ENCODE assay signal across 8 cellular contexts in genomic region chr1:111756124-111756513, GRCh38. TPM values are rescaled to one million over a fixed set of nuclear protein-coding genes. Genes with fewer than 3 reads are reported as not detected.
DNase-seq lines count a peak whose midpoint lies in the region; ATAC-seq and TF ChIP-seq lines count a peak whose summit lies in the region.

No MANE protein-coding gene starts in this region.

- peaks cover 25% of the 10 kb centered on the region for H3K36me3 Mint-ChIP-seq in activated T-helper 1 cell treated with anti-CD3 and anti-CD28 coated beads, Interleukin-12 subunit alpha, Interleukin-12 subunit beta, Interleukin-2, Interleukin-4 antibody, amounts not matched to agents 30 ng/mL and 10 ng/mL and 1 ng/mL, durations not matched to agents 14 hours and 24 hours and 36 hours (ENCODE audit: low read depth)

- H3K27me3 ChIP-seq in GM06990 (replicated peaks; ENCODE audit: control insufficient read depth, insufficient read depth, low read length) (no peaks in the 10 kb centered on the region), stomach (no peaks in the 10 kb centered on the region)

- TF ChIP-seq POLR2A in stomach (IDR thresholded peaks at IDR 0.05): no peak

- intact Hi-C loops in activated T-helper 1 cell treated with anti-CD3 and anti-CD28 coated beads, Interleukin-12 subunit alpha, Interleukin-12 subunit beta, Interleukin-2, Interleukin-4 antibody, amounts not matched to agents 30 ng/mL and 10 ng/mL and 1 ng/mL, durations not matched to agents 14 hours and 24 hours and 36 hours (cut with micrococcal nuclease): loop anchor here (5.0 kb wide), 3 partner anchors 614 to 879 kb away; partner anchors contain the start of genes CEPT1, DRAM2 and LRIF1
- intact Hi-C loops in stomach (cut with DNase I; ENCODE audit: low total_unique reads): no loop called here

- H3K36me3 ChIP-seq in GM06990 (ENCODE audit: control insufficient read depth, insufficient read depth, low read length) (no peaks in the 10 kb centered on the region), stomach (peaks cover 8 to 33% (median 28%) of the 10 kb centered on the region in 4 donors)

- H3K9me3 Mint-ChIP-seq in activated T-helper 1 cell treated with anti-CD3 and anti-CD28 coated beads, Interleukin-12 subunit alpha, Interleukin-12 subunit beta, Interleukin-2, Interleukin-4 antibody, amounts not matched to agents 30 ng/mL and 10 ng/mL and 1 ng/mL, durations not matched to agents 14 hours and 24 hours and 36 hours: no peaks in the 10 kb centered on the region

- H3K4me1 ChIP-seq in stomach: peaks cover 8 to 37% (median 24%) of the 10 kb centered on the region in 4 donors

- ATAC-seq in HG02973 (IDR thresholded peaks at IDR 0.05; ENCODE audit: unreplicated experiment) (peak; percentile 1), HG03045 (IDR thresholded peaks at IDR 0.05; ENCODE audit: unreplicated experiment) (no peak), GM18861 (IDR thresholded peaks at IDR 0.05; ENCODE audit: unreplicated experiment) (no peak)

- peak overlapping the region; percentile 97 for H3K27ac Mint-ChIP-seq in activated T-helper 1 cell treated with anti-CD3 and anti-CD28 coated beads, Interleukin-12 subunit alpha, Interleukin-12 subunit beta, Interleukin-2, Interleukin-4 antibody, amounts not matched to agents 30 ng/mL and 10 ng/mL and 1 ng/mL, durations not matched to agents 14 hours and 24 hours and 36 hours

- H3K27ac ChIP-seq in stomach: peak overlapping the region; percentile 88 to 94 (median 90)

- TF ChIP-seq CTCF in GM06990 (IDR thresholded peaks at IDR 0.05; ENCODE audit: insufficient read depth, low read length, poor library complexity, severe bottlenecking) (no peak), stomach (IDR thresholded peaks at IDR 0.05) (no peak)

- TF ChIP-seq EP300 in stomach (IDR thresholded peaks at IDR 0.05): no peak

- H3K4me3 ChIP-seq in GM06990 (replicated peaks; ENCODE audit: low read depth, low read length): peak overlapping the region; percentile 77
- peak overlapping the region; percentile 91 for H3K4me3 ChIP-seq in iPS-11a (ENCODE audit: low read depth, low read length)
- peak overlapping the region; percentile 81 to 84 (median 82) for H3K4me3 ChIP-seq in stomach

- DNase-seq in GM06990 (ENCODE audit: extremely low read depth, insufficient read length) (no peak), stomach (no peak)
- no peak for DNase-seq in activated T-helper 1 cell treated with anti-CD3 and anti-CD28 coated beads, Interleukin-12 subunit alpha, Interleukin-12 subunit beta, Interleukin-2, Interleukin-4 antibody, amounts not matched to agents 30 ng/mL and 10 ng/mL and 1 ng/mL, durations not matched to agents 14 hours and 24 hours and 36 hours (ENCODE audit: low spot score)
- DNase-seq in activated CD4-positive, alpha-beta T cell treated with anti-CD3 and anti-CD28 coated beads, Interleukin-2, amount 50 U/mL, for 4 hours: no peak

- H3K4me3 Mint-ChIP-seq in activated T-helper 1 cell treated with anti-CD3 and anti-CD28 coated beads, Interleukin-12 subunit alpha, Interleukin-12 subunit beta, Interleukin-2, Interleukin-4 antibody, amounts not matched to agents 30 ng/mL and 10 ng/mL and 1 ng/mL, durations not matched to agents 14 hours and 24 hours and 36 hours: peak overlapping the region; percentile 83

- H3K27me3 Mint-ChIP-seq in activated T-helper 1 cell treated with anti-CD3 and anti-CD28 coated beads, Interleukin-12 subunit alpha, Interleukin-12 subunit beta, Interleukin-2, Interleukin-4 antibody, amounts not matched to agents 30 ng/mL and 10 ng/mL and 1 ng/mL, durations not matched to agents 14 hours and 24 hours and 36 hours (ENCODE audit: insufficient read depth): peaks cover 6% of the 10 kb centered on the region

- H3K4me1 Mint-ChIP-seq in activated T-helper 1 cell treated with anti-CD3 and anti-CD28 coated beads, Interleukin-12 subunit alpha, Interleukin-12 subunit beta, Interleukin-2, Interleukin-4 antibody, amounts not matched to agents 30 ng/mL and 10 ng/mL and 1 ng/mL, durations not matched to agents 14 hours and 24 hours and 36 hours (ENCODE audit: low read depth): peaks cover 35% of the 10 kb centered on the region

- WGBS in stomach, 5 donors: 0 to 1% (median 0%) methylated on average over 34 to 35 of the region's 35 CpGs

- H3K9me3 ChIP-seq in stomach: no peaks in the 10 kb centered on the region

RNA-seq across cellular contexts. Expression of gene DDX20, which starts 0.4 kb away (rescaled TPM):
- 21.5 and 25.2 TPM in 2 replicates for total RNA-seq in activated T-helper 1 cell treated with anti-CD3 and anti-CD28 coated beads, Interleukin-12 subunit alpha, Interleukin-12 subunit beta, Interleukin-2, Interleukin-4 antibody, amounts not matched to agents 30 ng/mL and 10 ng/mL and 1 ng/mL, durations not matched to agents 14 hours and 24 hours and 36 hours
- 10 to 100 TPM in 4 of 5 donors, under 1 TPM in 1; 0.58 to 55.6 (median 17.2) TPM for total RNA-seq in stomach
- polyA plus RNA-seq in stomach: 1 to 10 TPM; 3.3 to 4.9 (median 3.7) TPM

RNA-seq across cellular contexts. Expression of gene INKA2, which starts 16.9 kb away (rescaled TPM):
- 1.3 and 1.7 TPM in 2 replicates for total RNA-seq in activated T-helper 1 cell treated with anti-CD3 and anti-CD28 coated beads, Interleukin-12 subunit alpha, Interleukin-12 subunit beta, Interleukin-2, Interleukin-4 antibody, amounts not matched to agents 30 ng/mL and 10 ng/mL and 1 ng/mL, durations not matched to agents 14 hours and 24 hours and 36 hours
- total RNA-seq in stomach: 1 to 10 TPM; 1.0 to 4.7 (median 3.2) TPM
- polyA plus RNA-seq in stomach: 1 to 10 TPM; 1.7 to 6.1 (median 2.1) TPM
